24 cellular contexts compared by ENCODE assay signal in genomic region chr3:186880392-186880791, GRCh38. TPM values are rescaled to one million over a fixed set of nuclear protein-coding genes. Genes with fewer than 3 reads are reported as not detected.
DNase-seq lines count a peak whose midpoint lies in the region; ATAC-seq and TF ChIP-seq lines count a peak whose summit lies in the region.
"Had no signal": no experiment of that assay in that cellular context is flagged by ENCODE, and none has a peak within 500 bp of the region (broad histone marks: within the 10 kb centered on the region; RNA-seq: fewer than 3 reads in every experiment).

No MANE protein-coding gene starts in this region.

- H3K27ac Mint-ChIP-seq in activated CD4-positive, alpha-beta T cell treated with anti-CD3 and anti-CD28 coated beads, Interleukin-2, amount 10 ng/mL, durations not matched to agents 24 days and 14 days = peak overlapping the region; percentile 85
- peak overlapping the region; percentile 7 for H3K27ac Mint-ChIP-seq in CD4-positive, alpha-beta T cell
- H3K27ac Mint-ChIP-seq in activated CD4-positive, alpha-beta memory T cell treated with anti-CD3 and anti-CD28 coated beads for 36 hours = peak overlapping the region; percentile 90
- no peak overlapping the region for H3K27ac Mint-ChIP-seq in central memory CD8-positive, alpha-beta T cell (ENCODE audit: low read depth)
- H3K27ac Mint-ChIP-seq: IgD-negative memory B cell had no signal

- TF ChIP-seq CTCF in CD4-positive, alpha-beta T cell (IDR thresholded peaks at IDR 0.05) = no peak
- no peak for TF ChIP-seq CTCF in RWPE1 (conservative IDR thresholded peaks at IDR 0.05; ENCODE audit: low read depth)

- H3K9me3 Mint-ChIP-seq in activated CD4-positive, alpha-beta T cell treated with anti-CD3 and anti-CD28 coated beads, Interleukin-2, amount 10 ng/mL, durations not matched to agents 24 days and 14 days = peaks cover 3% of the 10 kb centered on the region
- H3K9me3 Mint-ChIP-seq in CD4-positive, alpha-beta T cell = no peaks in the 10 kb centered on the region
- peaks cover 4% of the 10 kb centered on the region for H3K9me3 Mint-ChIP-seq in activated CD4-positive, alpha-beta memory T cell treated with anti-CD3 and anti-CD28 coated beads for 36 hours
- peaks cover 5% of the 10 kb centered on the region for H3K9me3 Mint-ChIP-seq in central memory CD8-positive, alpha-beta T cell
- H3K9me3 Mint-ChIP-seq: IgD-negative memory B cell had no signal

- no peaks in the 10 kb centered on the region for H3K27me3 Mint-ChIP-seq in activated CD4-positive, alpha-beta T cell treated with anti-CD3 and anti-CD28 coated beads, Interleukin-2, amount 10 ng/mL, durations not matched to agents 24 days and 14 days
- no peaks in the 10 kb centered on the region for H3K27me3 Mint-ChIP-seq in CD4-positive, alpha-beta T cell
- no peaks in the 10 kb centered on the region for H3K27me3 Mint-ChIP-seq in activated CD4-positive, alpha-beta memory T cell treated with anti-CD3 and anti-CD28 coated beads for 36 hours
- H3K27me3 Mint-ChIP-seq in central memory CD8-positive, alpha-beta T cell = no peaks in the 10 kb centered on the region

- no peaks in the 10 kb centered on the region for H3K9me3 ChIP-seq in CD4-positive, alpha-beta T cell (ENCODE audit: control insufficient read depth, low read length)
- H3K9me3 ChIP-seq: BE2C, esophagus squamous epithelium, gastroesophageal sphincter, lower lobe of right lung had no signal

- peaks cover 43% of the 10 kb centered on the region for H3K4me1 Mint-ChIP-seq in activated CD4-positive, alpha-beta T cell treated with anti-CD3 and anti-CD28 coated beads, Interleukin-2, amount 10 ng/mL, durations not matched to agents 24 days and 14 days
- H3K4me1 Mint-ChIP-seq in CD4-positive, alpha-beta T cell (ENCODE audit: low read depth) = peaks cover 42% of the 10 kb centered on the region
- H3K4me1 Mint-ChIP-seq in activated CD4-positive, alpha-beta memory T cell treated with anti-CD3 and anti-CD28 coated beads for 36 hours (ENCODE audit: low read depth) = peaks cover 56% of the 10 kb centered on the region
- H3K4me1 Mint-ChIP-seq in central memory CD8-positive, alpha-beta T cell = peaks cover 39% of the 10 kb centered on the region

- no peak for ATAC-seq in CD4-positive, alpha-beta T cell (ENCODE audit: poor library complexity)
- no peak for ATAC-seq in central memory CD8-positive, alpha-beta T cell (replicated peaks; ENCODE audit: extremely low read depth, poor library complexity, severe bottlenecking)
- ATAC-seq in GM21447 (IDR thresholded peaks at IDR 0.05; ENCODE audit: unreplicated experiment) = no peak
- ATAC-seq: gastroesophageal sphincter, lower lobe of right lung had no signal

- H3K27me3 ChIP-seq in CD4-positive, alpha-beta T cell (ENCODE audit: control insufficient read depth, insufficient read depth, low read length) = no peaks in the 10 kb centered on the region
- H3K27me3 ChIP-seq: BE2C, gastroesophageal sphincter, spleen had no signal

- POLR2A ChIA-PET in CD4-positive, alpha-beta T cell (lab: Charles Lee) = interaction anchor here (0.6 to 1.7 kb wide), 6 partner anchors 8 to 59 kb away, joined by 3 to 8 read pairs (median 4); partner anchors contain the start of gene ST6GAL1
- POLR2A ChIA-PET in activated CD4-positive, alpha-beta memory T cell treated with anti-CD3 and anti-CD28 coated beads for 36 hours (lab: Charles Lee) = interaction anchor here (0.8 to 3.7 kb wide), 11 partner anchors 8 to 346 kb away, joined by 3 to 31 read pairs (median 4); partner anchors contain the start of genes RPL39L and ST6GAL1
- POLR2A ChIA-PET in RWPE1 (lab: Yijun Ruan, JAX; ENCODE audit: low non-redundant PET) = no interaction called here

- H3K27ac ChIP-seq in CD4-positive, alpha-beta T cell (ENCODE audit: low read depth, low read length) = no peak overlapping the region
- H3K27ac ChIP-seq in RWPE1 = no peak overlapping the region
- H3K27ac ChIP-seq: esophagus squamous epithelium, gastroesophageal sphincter, lower lobe of right lung, spleen had no signal

- peak; percentile 66 for DNase-seq in activated CD4-positive, alpha-beta T cell treated with anti-CD3 and anti-CD28 coated beads, Interleukin-2, amount 10 ng/mL, durations not matched to agents 24 days and 14 days
- DNase-seq in activated CD4-positive, alpha-beta T cell treated with anti-CD3 and anti-CD28 coated beads, Interleukin-2, amount 50 U/mL, for 48 hours = no peak
- DNase-seq in CD4-positive, alpha-beta T cell = no peak
- DNase-seq in activated CD4-positive, alpha-beta memory T cell treated with anti-CD3 and anti-CD28 coated beads for 36 hours = peak; percentile 22
- no peak for DNase-seq in central memory CD8-positive, alpha-beta T cell (ENCODE audit: low spot score in 2 of 2)
- DNase-seq in RWPE1 (ENCODE audit: low spot score) (no peak), SW480 (ENCODE audit: low spot score) (no peak)
- DNase-seq: activated CD4-positive, alpha-beta T cell treated with anti-CD3 and anti-CD28 coated beads, Interleukin-2, amount 50 U/mL, for 4 hours; activated effector memory CD4-positive, alpha-beta T cell treated with Interleukin-2 at 50 U/mL for 16 hours; BE2C; effector CD8-positive, alpha-beta T cell; esophagus squamous epithelium; kidney; lower lobe of right lung; NCI-H1436 treated with DMSO at 0.1 percent for 48 hours; NCI-H2171; NCI-H526; occipital lobe; retina; spleen had no signal

- peak overlapping the region; percentile 67 for H3K4me3 Mint-ChIP-seq in activated CD4-positive, alpha-beta T cell treated with anti-CD3 and anti-CD28 coated beads, Interleukin-2, amount 10 ng/mL, durations not matched to agents 24 days and 14 days
- H3K4me3 Mint-ChIP-seq in CD4-positive, alpha-beta T cell = peak overlapping the region; percentile 21
- no peak overlapping the region for H3K4me3 Mint-ChIP-seq in activated CD4-positive, alpha-beta memory T cell treated with anti-CD3 and anti-CD28 coated beads for 36 hours
- H3K4me3 Mint-ChIP-seq in central memory CD8-positive, alpha-beta T cell = peak overlapping the region; percentile 1
- H3K4me3 Mint-ChIP-seq: IgD-negative memory B cell had no signal

- intact Hi-C loops in activated CD4-positive, alpha-beta T cell treated with anti-CD3 and anti-CD28 coated beads, Interleukin-2, amount 10 ng/mL, durations not matched to agents 24 days and 14 days (cut with micrococcal nuclease) = loop anchor here (5.0 to 10.0 kb wide), 2 partner anchors 33 to 924 kb away; no protein-coding TSS in a partner anchor
- intact Hi-C loops in CD4-positive, alpha-beta T cell (cut with DNase I, micrococcal nuclease) = no loop called here
- intact Hi-C loops in activated CD4-positive, alpha-beta memory T cell treated with anti-CD3 and anti-CD28 coated beads for 36 hours (cut with micrococcal nuclease) = loop anchor here (10.0 kb wide), 1 partner anchor 924 kb away; no protein-coding TSS in a partner anchor

- CTCF ChIA-PET in CD4-positive, alpha-beta T cell (lab: Charles Lee) = interaction anchor here (1.0 kb wide), 1 partner anchor 51 kb away, joined by 3 read pairs; no protein-coding TSS in a partner anchor
- CTCF ChIA-PET in activated CD4-positive, alpha-beta memory T cell treated with anti-CD3 and anti-CD28 coated beads for 36 hours (lab: Charles Lee) = interaction anchor here (0.7 to 2.5 kb wide), 7 partner anchors 9 to 263 kb away, joined by 3 to 8 read pairs (median 5); partner anchors contain the start of gene RPL39L
- CTCF ChIA-PET in RWPE1 (lab: Yijun Ruan, JAX) = interaction anchor here (1.1 kb wide), 1 partner anchor 20 kb away, joined by 3 read pairs; no protein-coding TSS in a partner anchor

- peaks cover 2% of the 10 kb centered on the region for H3K36me3 Mint-ChIP-seq in activated CD4-positive, alpha-beta T cell treated with anti-CD3 and anti-CD28 coated beads, Interleukin-2, amount 10 ng/mL, durations not matched to agents 24 days and 14 days (ENCODE audit: low read depth)
- no peaks in the 10 kb centered on the region for H3K36me3 Mint-ChIP-seq in CD4-positive, alpha-beta T cell (ENCODE audit: low read depth)
- no peaks in the 10 kb centered on the region for H3K36me3 Mint-ChIP-seq in activated CD4-positive, alpha-beta memory T cell treated with anti-CD3 and anti-CD28 coated beads for 36 hours
- peaks cover 3% of the 10 kb centered on the region for H3K36me3 Mint-ChIP-seq in central memory CD8-positive, alpha-beta T cell (ENCODE audit: insufficient read depth)

RNA-seq across cellular contexts. Expression of gene ADIPOQ, which starts 37.9 kb away (rescaled TPM):
- not detected in 2 replicates for total RNA-seq in activated CD4-positive, alpha-beta T cell treated with anti-CD3 and anti-CD28 coated beads, Interleukin-2, amount 10 ng/mL, durations not matched to agents 24 days and 14 days
- total RNA-seq in CD4-positive, alpha-beta T cell = not detected
- not detected for total RNA-seq in activated CD4-positive, alpha-beta memory T cell treated with anti-CD3 and anti-CD28 coated beads for 36 hours
- total RNA-seq: astrocyte, esophagus squamous epithelium, kidney, lower lobe of right lung, occipital lobe had no signal

RNA-seq across cellular contexts. Expression of gene ST6GAL1, which starts 49.9 kb away (rescaled TPM):
- total RNA-seq in activated CD4-positive, alpha-beta T cell treated with anti-CD3 and anti-CD28 coated beads, Interleukin-2, amount 10 ng/mL, durations not matched to agents 24 days and 14 days = 128 and 132 TPM in 2 replicates
- total RNA-seq in CD4-positive, alpha-beta T cell = 10 to 100 TPM; 27.6 to 29.1 TPM
- 100 to 1,000 TPM in 1 of 2 experiments, 10 to 100 TPM in 1; 99.9 to 113 TPM for total RNA-seq in activated CD4-positive, alpha-beta memory T cell treated with anti-CD3 and anti-CD28 coated beads for 36 hours

Comparison
In these comparisons a context has a peak if more than half of its experiments do, and no peak if none do; other contexts are left out.
1. DNase-seq: peak in activated CD4-positive, alpha-beta T cell treated with anti-CD3 and anti-CD28 coated beads, Interleukin-2, amount 10 ng/mL, durations not matched to agents 24 days and 14 days (single experiment) and activated CD4-positive, alpha-beta memory T cell treated with anti-CD3 and anti-CD28 coated beads for 36 hours (single experiment); none in activated CD4-positive, alpha-beta T cell treated with anti-CD3 and anti-CD28 coated beads, Interleukin-2, amount 50 U/mL, for 48 hours (0 of 2), CD4-positive, alpha-beta T cell (0 of 10), central memory CD8-positive, alpha-beta T cell (0 of 2), RWPE1 (single experiment) and SW480 (single experiment).
2. intact Hi-C loops: an anchor here in activated CD4-positive, alpha-beta T cell treated with anti-CD3 and anti-CD28 coated beads, Interleukin-2, amount 10 ng/mL, durations not matched to agents 24 days and 14 days (5.0 to 10.0 kb wide) and activated CD4-positive, alpha-beta memory T cell treated with anti-CD3 and anti-CD28 coated beads for 36 hours (10.0 kb wide); none called in CD4-positive, alpha-beta T cell.